22 cellular contexts compared by ENCODE assay signal in the genomic region with DNA sequence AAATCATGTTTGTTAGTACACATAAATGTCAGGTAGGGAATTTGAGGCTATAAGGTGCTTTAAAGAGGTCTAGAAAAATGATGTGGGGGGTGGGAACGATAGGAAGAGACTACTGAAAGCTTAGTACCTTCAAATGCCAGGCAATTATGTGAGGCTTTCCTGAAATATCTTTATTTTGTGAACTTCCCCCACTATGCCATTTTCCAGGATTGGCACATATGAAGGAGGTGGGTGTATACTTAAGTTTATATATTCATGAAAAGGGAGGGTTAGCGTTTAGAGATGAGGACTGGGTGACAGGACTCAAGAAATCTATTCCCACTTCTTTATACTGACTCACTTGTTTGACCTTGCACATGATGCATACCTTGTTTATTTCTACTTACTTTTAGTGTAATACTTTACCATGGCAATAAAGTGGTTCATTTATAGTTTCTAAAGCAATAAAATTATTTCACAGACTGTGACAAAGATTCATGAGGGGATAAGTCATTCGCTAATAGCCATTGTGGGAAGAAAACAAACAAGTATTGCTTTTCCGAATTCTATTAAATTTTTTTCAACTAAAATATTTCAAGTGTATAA.
DNase-seq lines count a peak whose midpoint lies in the region; TF ChIP-seq lines count a peak whose summit lies in the region.
"Had no signal": no experiment of that assay in that cellular context is flagged by ENCODE, and none has a peak within 500 bp of the region (broad histone marks: within the 10 kb centered on the region; RNA-seq: fewer than 3 reads in every experiment).

No MANE protein-coding gene starts in this region.

- in situ Hi-C loops in HAP-1 (cut with MboI; ENCODE audit: low sequenced_read_pairs): no loop called here

- intact Hi-C loops in dorsolateral prefrontal cortex (cut with DNase I): no loop called here

- no peaks in the 10 kb centered on the region for H3K36me3 ChIP-seq in HAP-1 (replicated peaks)

- peak overlapping the region in 1 of 59 donors; percentile 6 for H3K27ac ChIP-seq in dorsolateral prefrontal cortex
- H3K27ac ChIP-seq: 22Rv1, C4-2B, RWPE1 had no signal

- H3K4me3 ChIP-seq in dorsolateral prefrontal cortex (peak overlapping the region in 56 of 59 donors; percentile 3 to 65 (median 46)), HAP-1 (no peak overlapping the region)

- no peaks in the 10 kb centered on the region for H3K9me3 ChIP-seq in HAP-1

- H3K27me3 ChIP-seq in dorsolateral prefrontal cortex (no peaks in the 10 kb centered on the region), HAP-1 (ENCODE audit: low read depth) (no peaks in the 10 kb centered on the region)

- H3K4me1 ChIP-seq in HAP-1: peaks cover 17% of the 10 kb centered on the region

- DNase-seq in NCI-H2081 (lab: John Stamatoyannopoulos, UW) (peak; percentile 4 to 37), NCI-H2081 treated with DMSO at 0.1 percent for 48 hours (lab: John Stamatoyannopoulos, UW) (no peak), M059J (ENCODE audit: low read depth) (peak; percentile 84), dorsolateral prefrontal cortex (no peak), putamen (ENCODE audit: low spot score) (peak; percentile 77), T-helper 9 cell (no peak), HAP-1 (ENCODE audit: low spot score in 2 of 2) (no peak), NCI-H1048 (lab: John Stamatoyannopoulos, UW) (no peak)
- DNase-seq: Calu3; CD8-positive, alpha-beta memory T cell; H7; Kasumi-1; MM.1S; NCI-H1436; NCI-H1930; NCI-H446 treated with DMSO at 0.1 percent for 48 hours; NCI-H526; SHP77; T-cell had no signal

- TF ChIP-seq CTCF in dorsolateral prefrontal cortex (IDR thresholded peaks at IDR 0.05 in 54 of 56, conservative IDR thresholded peaks at IDR 0.05 in 2 of 56; ENCODE audit: low read depth in 1 of 56, partially characterized antibody in 56 of 56): no peak

Comparison
In these comparisons a context has a peak if more than half of its experiments do, and no peak if none do; other contexts are left out.
1. DNase-seq: peak in NCI-H2081 (2 of 2), M059J (single experiment) and putamen (single experiment); none in NCI-H2081 treated with DMSO at 0.1 percent for 48 hours (single experiment), dorsolateral prefrontal cortex (0 of 10), T-helper 9 cell (single experiment), HAP-1 (0 of 2) and NCI-H1048 (single experiment).